In the genomic region with DNA sequence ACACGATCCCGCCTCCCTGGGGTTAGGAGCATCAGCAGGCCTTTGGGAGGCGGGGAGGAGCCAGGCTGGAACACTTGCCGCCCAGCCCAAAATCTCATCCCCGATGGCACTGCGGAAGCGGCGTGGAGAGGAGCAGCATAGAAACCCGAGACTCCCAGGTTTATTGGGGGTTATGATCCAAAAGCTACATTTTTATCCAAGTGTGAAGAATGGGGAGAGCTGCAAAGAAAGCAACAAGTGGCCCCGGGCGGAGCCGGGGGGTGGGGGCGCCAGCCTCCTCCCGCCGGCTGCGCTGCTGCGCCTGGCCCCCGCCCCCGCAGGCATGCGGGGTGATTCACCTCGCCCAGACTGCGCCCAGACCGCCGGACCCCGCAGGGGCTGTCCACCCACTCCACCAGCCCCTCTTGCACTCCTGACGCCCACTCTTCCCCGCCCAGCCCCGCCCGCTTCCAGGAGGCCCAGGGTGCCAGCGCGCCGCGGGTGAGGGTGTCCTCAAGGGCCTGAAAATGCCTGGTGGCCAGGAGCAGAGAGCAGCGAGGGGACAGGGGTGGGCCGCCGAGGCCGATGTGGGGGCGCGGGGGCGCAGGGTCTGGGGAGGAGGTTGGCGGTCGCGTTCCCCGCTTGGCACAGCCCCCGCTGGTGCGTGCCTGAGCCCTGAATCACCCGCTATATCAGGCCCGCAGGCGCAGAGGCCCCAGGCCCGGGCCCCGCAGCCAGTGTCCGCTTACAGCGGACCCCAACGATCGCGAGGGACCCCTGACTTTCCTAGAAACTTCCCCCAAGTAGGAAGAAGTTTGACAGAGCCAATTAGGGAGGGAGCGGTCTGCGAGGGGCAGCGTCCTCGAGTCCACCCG, we compare ENCODE assay signal across 1 cellular context.
TF ChIP-seq lines count a peak whose summit lies in the region.

No MANE protein-coding gene starts in this region.

TF ChIP-seq in HEK293, 187 proteins besides CTCF, POLR2A, EP300 and RAD21 (continued from another document and continues in another):
- TF ChIP-seq, protein P1, sequence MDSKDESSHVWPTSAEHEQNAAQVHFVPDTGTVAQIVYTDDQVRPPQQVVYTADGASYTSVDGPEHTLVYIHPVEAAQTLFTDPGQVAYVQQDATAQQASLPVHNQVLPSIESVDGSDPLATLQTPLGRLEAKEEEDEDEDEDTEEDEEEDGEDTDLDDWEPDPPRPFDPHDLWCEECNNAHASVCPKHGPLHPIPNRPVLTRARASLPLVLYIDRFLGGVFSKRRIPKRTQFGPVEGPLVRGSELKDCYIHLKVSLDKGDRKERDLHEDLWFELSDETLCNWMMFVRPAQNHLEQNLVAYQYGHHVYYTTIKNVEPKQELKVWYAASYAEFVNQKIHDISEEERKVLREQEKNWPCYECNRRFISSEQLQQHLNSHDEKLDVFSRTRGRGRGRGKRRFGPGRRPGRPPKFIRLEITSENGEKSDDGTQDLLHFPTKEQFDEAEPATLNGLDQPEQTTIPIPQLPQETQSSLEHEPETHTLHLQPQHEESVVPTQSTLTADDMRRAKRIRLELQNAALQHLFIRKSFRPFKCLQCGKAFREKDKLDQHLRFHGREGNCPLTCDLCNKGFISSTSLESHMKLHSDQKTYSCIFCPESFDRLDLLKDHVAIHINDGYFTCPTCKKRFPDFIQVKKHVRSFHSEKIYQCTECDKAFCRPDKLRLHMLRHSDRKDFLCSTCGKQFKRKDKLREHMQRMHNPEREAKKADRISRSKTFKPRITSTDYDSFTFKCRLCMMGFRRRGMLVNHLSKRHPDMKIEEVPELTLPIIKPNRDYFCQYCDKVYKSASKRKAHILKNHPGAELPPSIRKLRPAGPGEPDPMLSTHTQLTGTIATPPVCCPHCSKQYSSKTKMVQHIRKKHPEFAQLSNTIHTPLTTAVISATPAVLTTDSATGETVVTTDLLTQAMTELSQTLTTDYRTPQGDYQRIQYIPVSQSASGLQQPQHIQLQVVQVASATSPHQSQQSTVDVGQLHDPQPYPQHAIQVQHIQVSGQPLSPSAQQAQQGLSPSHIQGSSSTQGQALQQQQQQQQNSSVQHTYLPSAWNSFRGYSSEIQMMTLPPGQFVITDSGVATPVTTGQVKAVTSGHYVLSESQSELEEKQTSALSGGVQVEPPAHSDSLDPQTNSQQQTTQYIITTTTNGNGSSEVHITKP (tag by site-specific recombination; IDR thresholded peaks at IDR 0.05), result peak; percentile 36
- TF ChIP-seq, protein P2, sequence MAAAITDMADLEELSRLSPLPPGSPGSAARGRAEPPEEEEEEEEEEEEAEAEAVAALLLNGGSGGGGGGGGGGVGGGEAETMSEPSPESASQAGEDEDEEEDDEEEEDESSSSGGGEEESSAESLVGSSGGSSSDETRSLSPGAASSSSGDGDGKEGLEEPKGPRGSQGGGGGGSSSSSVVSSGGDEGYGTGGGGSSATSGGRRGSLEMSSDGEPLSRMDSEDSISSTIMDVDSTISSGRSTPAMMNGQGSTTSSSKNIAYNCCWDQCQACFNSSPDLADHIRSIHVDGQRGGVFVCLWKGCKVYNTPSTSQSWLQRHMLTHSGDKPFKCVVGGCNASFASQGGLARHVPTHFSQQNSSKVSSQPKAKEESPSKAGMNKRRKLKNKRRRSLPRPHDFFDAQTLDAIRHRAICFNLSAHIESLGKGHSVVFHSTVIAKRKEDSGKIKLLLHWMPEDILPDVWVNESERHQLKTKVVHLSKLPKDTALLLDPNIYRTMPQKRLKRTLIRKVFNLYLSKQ (tag by site-specific recombination; IDR thresholded peaks at IDR 0.05; ENCODE audit: borderline replicate concordance), result no peak
- TF ChIP-seq ZNF292 (tag by site-specific recombination; IDR thresholded peaks at IDR 0.05; ENCODE audit: borderline replicate concordance, low read depth), result no peak
- TF ChIP-seq ZBTB21 (tag by site-specific recombination; IDR thresholded peaks at IDR 0.05), result no peak
- TF ChIP-seq, protein P3, sequence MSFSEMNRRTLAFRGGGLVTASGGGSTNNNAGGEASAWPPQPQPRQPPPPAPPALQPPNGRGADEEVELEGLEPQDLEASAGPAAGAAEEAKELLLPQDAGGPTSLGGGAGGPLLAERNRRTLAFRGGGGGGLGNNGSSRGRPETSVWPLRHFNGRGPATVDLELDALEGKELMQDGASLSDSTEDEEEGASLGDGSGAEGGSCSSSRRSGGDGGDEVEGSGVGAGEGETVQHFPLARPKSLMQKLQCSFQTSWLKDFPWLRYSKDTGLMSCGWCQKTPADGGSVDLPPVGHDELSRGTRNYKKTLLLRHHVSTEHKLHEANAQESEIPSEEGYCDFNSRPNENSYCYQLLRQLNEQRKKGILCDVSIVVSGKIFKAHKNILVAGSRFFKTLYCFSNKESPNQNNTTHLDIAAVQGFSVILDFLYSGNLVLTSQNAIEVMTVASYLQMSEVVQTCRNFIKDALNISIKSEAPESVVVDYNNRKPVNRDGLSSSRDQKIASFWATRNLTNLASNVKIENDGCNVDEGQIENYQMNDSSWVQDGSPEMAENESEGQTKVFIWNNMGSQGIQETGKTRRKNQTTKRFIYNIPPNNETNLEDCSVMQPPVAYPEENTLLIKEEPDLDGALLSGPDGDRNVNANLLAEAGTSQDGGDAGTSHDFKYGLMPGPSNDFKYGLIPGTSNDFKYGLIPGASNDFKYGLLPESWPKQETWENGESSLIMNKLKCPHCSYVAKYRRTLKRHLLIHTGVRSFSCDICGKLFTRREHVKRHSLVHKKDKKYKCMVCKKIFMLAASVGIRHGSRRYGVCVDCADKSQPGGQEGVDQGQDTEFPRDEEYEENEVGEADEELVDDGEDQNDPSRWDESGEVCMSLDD (tag by site-specific recombination; IDR thresholded peaks at IDR 0.05), result peak; percentile 85
- no peak for TF ChIP-seq ZNF423 (tag by site-specific recombination; IDR thresholded peaks at IDR 0.05)
- TF ChIP-seq ZNF624 (tag by site-specific recombination; IDR thresholded peaks at IDR 0.05), result no peak
- peak; percentile 93 for TF ChIP-seq KLF1 (tag by site-specific recombination; IDR thresholded peaks at IDR 0.05)
- TF ChIP-seq, protein P4, sequence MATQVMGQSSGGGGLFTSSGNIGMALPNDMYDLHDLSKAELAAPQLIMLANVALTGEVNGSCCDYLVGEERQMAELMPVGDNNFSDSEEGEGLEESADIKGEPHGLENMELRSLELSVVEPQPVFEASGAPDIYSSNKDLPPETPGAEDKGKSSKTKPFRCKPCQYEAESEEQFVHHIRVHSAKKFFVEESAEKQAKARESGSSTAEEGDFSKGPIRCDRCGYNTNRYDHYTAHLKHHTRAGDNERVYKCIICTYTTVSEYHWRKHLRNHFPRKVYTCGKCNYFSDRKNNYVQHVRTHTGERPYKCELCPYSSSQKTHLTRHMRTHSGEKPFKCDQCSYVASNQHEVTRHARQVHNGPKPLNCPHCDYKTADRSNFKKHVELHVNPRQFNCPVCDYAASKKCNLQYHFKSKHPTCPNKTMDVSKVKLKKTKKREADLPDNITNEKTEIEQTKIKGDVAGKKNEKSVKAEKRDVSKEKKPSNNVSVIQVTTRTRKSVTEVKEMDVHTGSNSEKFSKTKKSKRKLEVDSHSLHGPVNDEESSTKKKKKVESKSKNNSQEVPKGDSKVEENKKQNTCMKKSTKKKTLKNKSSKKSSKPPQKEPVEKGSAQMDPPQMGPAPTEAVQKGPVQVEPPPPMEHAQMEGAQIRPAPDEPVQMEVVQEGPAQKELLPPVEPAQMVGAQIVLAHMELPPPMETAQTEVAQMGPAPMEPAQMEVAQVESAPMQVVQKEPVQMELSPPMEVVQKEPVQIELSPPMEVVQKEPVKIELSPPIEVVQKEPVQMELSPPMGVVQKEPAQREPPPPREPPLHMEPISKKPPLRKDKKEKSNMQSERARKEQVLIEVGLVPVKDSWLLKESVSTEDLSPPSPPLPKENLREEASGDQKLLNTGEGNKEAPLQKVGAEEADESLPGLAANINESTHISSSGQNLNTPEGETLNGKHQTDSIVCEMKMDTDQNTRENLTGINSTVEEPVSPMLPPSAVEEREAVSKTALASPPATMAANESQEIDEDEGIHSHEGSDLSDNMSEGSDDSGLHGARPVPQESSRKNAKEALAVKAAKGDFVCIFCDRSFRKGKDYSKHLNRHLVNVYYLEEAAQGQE (tag by site-specific recombination; IDR thresholded peaks at IDR 0.05), result no peak
- no peak for TF ChIP-seq ZSCAN30 (tag by site-specific recombination; IDR thresholded peaks at IDR 0.05)
- TF ChIP-seq MYNN (tag by site-specific recombination; IDR thresholded peaks at IDR 0.05; ENCODE audit: borderline replicate concordance), result no peak
- no peak for TF ChIP-seq ZBTB7A (tag by site-specific recombination; IDR thresholded peaks at IDR 0.05; ENCODE audit: low read depth)
- TF ChIP-seq ZNF175 (tag by site-specific recombination; IDR thresholded peaks at IDR 0.05), result no peak
- no peak for TF ChIP-seq ZBTB17 (tag by site-specific recombination; IDR thresholded peaks at IDR 0.05)
- TF ChIP-seq, protein P5, sequence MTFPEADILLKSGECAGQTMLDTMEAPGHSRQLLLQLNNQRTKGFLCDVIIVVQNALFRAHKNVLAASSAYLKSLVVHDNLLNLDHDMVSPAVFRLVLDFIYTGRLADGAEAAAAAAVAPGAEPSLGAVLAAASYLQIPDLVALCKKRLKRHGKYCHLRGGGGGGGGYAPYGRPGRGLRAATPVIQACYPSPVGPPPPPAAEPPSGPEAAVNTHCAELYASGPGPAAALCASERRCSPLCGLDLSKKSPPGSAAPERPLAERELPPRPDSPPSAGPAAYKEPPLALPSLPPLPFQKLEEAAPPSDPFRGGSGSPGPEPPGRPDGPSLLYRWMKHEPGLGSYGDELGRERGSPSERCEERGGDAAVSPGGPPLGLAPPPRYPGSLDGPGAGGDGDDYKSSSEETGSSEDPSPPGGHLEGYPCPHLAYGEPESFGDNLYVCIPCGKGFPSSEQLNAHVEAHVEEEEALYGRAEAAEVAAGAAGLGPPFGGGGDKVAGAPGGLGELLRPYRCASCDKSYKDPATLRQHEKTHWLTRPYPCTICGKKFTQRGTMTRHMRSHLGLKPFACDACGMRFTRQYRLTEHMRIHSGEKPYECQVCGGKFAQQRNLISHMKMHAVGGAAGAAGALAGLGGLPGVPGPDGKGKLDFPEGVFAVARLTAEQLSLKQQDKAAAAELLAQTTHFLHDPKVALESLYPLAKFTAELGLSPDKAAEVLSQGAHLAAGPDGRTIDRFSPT (tag by site-specific recombination; IDR thresholded peaks at IDR 0.05), result peak; percentile 86
- TF ChIP-seq GLIS1 (tag by site-specific recombination; IDR thresholded peaks at IDR 0.05), result peak; percentile 16; the same call in 1 of the 2 replicates
- no peak for TF ChIP-seq ZNF302 (tag by site-specific recombination; IDR thresholded peaks at IDR 0.05; ENCODE audit: low read depth)
- no peak for TF ChIP-seq ZNF610 (tag by site-specific recombination; IDR thresholded peaks at IDR 0.05; ENCODE audit: borderline replicate concordance)
- no peak for TF ChIP-seq ZNF473 (tag by site-specific recombination; IDR thresholded peaks at IDR 0.05)
- TF ChIP-seq, protein P6, sequence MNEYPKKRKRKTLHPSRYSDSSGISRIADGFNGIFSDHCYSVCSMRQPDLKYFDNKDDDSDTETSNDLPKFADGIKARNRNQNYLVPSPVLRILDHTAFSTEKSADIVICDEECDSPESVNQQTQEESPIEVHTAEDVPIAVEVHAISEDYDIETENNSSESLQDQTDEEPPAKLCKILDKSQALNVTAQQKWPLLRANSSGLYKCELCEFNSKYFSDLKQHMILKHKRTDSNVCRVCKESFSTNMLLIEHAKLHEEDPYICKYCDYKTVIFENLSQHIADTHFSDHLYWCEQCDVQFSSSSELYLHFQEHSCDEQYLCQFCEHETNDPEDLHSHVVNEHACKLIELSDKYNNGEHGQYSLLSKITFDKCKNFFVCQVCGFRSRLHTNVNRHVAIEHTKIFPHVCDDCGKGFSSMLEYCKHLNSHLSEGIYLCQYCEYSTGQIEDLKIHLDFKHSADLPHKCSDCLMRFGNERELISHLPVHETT (tag by site-specific recombination; IDR thresholded peaks at IDR 0.05), result no peak
- TF ChIP-seq ZNF510 (tag by site-specific recombination; IDR thresholded peaks at IDR 0.05; ENCODE audit: insufficient replicate concordance), result no peak
- no peak for TF ChIP-seq ZNF600 (tag by site-specific recombination; IDR thresholded peaks at IDR 0.05)
- TF ChIP-seq, protein P7, sequence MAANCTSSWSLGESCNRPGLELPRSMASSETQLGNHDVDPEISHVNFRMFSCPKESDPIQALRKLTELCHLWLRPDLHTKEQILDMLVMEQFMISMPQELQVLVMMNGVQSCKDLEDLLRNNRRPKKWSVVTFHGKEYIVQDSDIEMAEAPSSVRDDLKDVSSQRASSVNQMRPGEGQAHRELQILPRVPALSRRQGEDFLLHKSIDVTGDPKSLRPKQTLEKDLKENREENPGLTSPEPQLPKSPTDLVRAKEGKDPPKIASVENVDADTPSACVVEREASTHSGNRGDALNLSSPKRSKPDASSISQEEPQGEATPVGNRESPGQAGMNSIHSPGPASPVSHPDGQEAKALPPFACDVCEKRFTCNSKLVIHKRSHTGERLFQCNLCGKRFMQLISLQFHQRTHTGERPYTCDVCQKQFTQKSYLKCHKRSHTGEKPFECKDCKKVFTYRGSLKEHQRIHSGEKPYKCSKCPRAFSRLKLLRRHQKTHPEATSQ (tag by site-specific recombination; IDR thresholded peaks at IDR 0.05), result no peak
- TF ChIP-seq, protein P8, sequence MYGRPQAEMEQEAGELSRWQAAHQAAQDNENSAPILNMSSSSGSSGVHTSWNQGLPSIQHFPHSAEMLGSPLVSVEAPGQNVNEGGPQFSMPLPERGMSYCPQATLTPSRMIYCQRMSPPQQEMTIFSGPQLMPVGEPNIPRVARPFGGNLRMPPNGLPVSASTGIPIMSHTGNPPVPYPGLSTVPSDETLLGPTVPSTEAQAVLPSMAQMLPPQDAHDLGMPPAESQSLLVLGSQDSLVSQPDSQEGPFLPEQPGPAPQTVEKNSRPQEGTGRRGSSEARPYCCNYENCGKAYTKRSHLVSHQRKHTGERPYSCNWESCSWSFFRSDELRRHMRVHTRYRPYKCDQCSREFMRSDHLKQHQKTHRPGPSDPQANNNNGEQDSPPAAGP (tag by site-specific recombination; IDR thresholded peaks at IDR 0.05), result peak; percentile 43; the same call in 1 of the 2 replicates
- TF ChIP-seq, protein P9, sequence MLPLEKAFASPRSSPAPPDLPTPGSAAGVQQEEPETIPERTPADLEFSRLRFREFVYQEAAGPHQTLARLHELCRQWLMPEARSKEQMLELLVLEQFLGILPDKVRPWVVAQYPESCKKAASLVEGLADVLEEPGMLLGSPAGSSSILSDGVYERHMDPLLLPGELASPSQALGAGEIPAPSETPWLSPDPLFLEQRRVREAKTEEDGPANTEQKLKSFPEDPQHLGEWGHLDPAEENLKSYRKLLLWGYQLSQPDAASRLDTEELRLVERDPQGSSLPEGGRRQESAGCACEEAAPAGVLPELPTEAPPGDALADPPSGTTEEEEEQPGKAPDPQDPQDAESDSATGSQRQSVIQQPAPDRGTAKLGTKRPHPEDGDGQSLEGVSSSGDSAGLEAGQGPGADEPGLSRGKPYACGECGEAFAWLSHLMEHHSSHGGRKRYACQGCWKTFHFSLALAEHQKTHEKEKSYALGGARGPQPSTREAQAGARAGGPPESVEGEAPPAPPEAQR (tag by site-specific recombination; IDR thresholded peaks at IDR 0.05), result no peak
- TF ChIP-seq ZSCAN23 (tag by site-specific recombination; IDR thresholded peaks at IDR 0.05), result no peak
- TF ChIP-seq, protein P10, sequence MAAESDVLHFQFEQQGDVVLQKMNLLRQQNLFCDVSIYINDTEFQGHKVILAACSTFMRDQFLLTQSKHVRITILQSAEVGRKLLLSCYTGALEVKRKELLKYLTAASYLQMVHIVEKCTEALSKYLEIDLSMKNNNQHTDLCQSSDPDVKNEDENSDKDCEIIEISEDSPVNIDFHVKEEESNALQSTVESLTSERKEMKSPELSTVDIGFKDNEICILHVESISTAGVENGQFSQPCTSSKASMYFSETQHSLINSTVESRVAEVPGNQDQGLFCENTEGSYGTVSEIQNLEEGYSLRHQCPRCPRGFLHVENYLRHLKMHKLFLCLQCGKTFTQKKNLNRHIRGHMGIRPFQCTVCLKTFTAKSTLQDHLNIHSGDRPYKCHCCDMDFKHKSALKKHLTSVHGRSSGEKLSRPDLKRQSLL (tag by site-specific recombination; IDR thresholded peaks at IDR 0.05), result no peak
- TF ChIP-seq ZNF830 (tag by site-specific recombination; IDR thresholded peaks at IDR 0.05; ENCODE audit: low read depth), result no peak
- TF ChIP-seq GFI1B (tag by site-specific recombination; IDR thresholded peaks at IDR 0.05), result no peak
- TF ChIP-seq RBAK (tag by site-specific recombination; IDR thresholded peaks at IDR 0.05), result no peak
- no peak for TF ChIP-seq PRDM1 (tag by site-specific recombination; IDR thresholded peaks at IDR 0.05)
- no peak for TF ChIP-seq ZXDB (tag by site-specific recombination; IDR thresholded peaks at IDR 0.05)
